ENCODE assay signal across 19 cellular contexts in the genomic region with DNA sequence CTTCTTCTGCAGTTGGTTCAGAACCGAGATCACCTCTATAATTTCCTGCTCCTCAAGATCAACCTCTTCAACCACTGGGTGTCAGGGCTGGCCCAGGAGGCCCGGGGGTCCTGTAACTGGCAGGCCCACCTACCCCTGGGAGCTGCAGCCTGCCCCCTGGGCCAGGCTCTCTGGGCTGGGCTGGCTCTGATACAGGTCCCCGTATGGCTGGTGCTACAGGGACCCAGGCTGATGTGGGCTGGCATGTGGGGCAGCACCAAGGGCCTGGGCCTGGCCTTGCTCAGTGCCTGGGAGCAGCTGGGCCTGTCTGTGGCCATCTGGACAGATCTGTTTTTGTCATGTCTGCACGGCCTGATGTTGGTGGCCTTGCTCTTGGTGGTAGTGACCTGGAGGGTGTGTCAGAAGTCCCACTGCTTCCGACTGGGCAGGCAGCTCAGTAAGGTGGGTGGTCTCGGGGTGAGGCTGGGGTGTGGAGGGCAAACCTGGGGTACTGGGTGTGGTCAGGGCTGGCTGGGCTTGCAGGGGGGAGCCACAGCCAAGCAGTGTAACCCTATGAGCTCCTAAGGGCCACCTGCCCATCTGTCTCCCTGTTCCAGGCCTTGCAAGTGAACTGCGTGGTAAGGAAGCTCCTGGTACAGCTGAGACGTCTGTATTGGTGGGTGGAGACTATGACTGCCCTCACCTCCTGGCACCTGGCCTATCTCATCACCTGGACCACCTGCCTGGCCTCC. TPM values are rescaled to one million over a fixed set of nuclear protein-coding genes. Genes with fewer than 3 reads are reported as not detected.
"Had no signal": no experiment of that assay in that cellular context is flagged by ENCODE, and none has a peak within 500 bp of the region (broad histone marks: within the 10 kb centered on the region; RNA-seq: fewer than 3 reads in every experiment).

No MANE protein-coding gene starts in this region.

- H3K4me3 ChIP-seq: lower lobe of right lung, sigmoid colon, thyroid gland had no signal

- ATAC-seq: lower lobe of right lung; naive thymus-derived CD8-positive, alpha-beta T cell had no signal

- H3K36me3 ChIP-seq: lower lobe of right lung, neutrophil, sigmoid colon, thyroid gland had no signal

- H3K9me3 ChIP-seq: lower lobe of right lung, neutrophil, sigmoid colon, thyroid gland had no signal

- DNase-seq: activated CD4-positive, alpha-beta T cell treated with anti-CD3 and anti-CD28 coated beads, Interleukin-2, amount 50 U/mL, for 48 hours; activated gamma-delta T cell treated with Interleukin-2 at 50 U/mL for 16 hours; amniotic stem cell; dermis blood vessel endothelial cell; effector memory CD4-positive, alpha-beta T cell; foreskin fibroblast; lower lobe of right lung; naive thymus-derived CD8-positive, alpha-beta T cell; sigmoid colon; stimulated activated CD4-positive, alpha-beta T cell treated with anti-CD3 and anti-CD28 coated beads, Interleukin-4, amount 100 ng/mL, for 4 hours; stimulated activated naive B cell treated with anti-CD40 and anti-IgM and Interleukin-4, amounts not matched to agents 10 μg/mL and 1 μg/mL and 100 μg/mL, for 72 hours; thyroid gland had no signal

- H3K27me3 ChIP-seq: neutrophil, sigmoid colon, thyroid gland had no signal

- H3K27ac ChIP-seq: lower lobe of right lung, neutrophil, sigmoid colon, thyroid gland had no signal

RNA-seq across cellular contexts. Expression of a gene that starts 4.2 kb away (rescaled TPM):
- total RNA-seq: activated T-helper 1 cell treated with anti-CD3 and anti-CD28 coated beads, Interleukin-12 subunit alpha, Interleukin-12 subunit beta, Interleukin-2, Interleukin-4 antibody, amounts not matched to agents 30 ng/mL and 10 ng/mL and 1 ng/mL, durations not matched to agents 14 hours and 24 hours and 36 hours; dermis blood vessel endothelial cell; glomerular endothelial cell; lower lobe of right lung; mesenteric fat pad; naive thymus-derived CD8-positive, alpha-beta T cell; sigmoid colon; subcutaneous adipose tissue; T-helper 2 cell treated with Interferon-gamma antibody and Interleukin-4, amounts not matched to agents 100 ng/mL and 5 ng/mL, for 36 hours; thyroid gland; urinary bladder had no signal
- polyA plus RNA-seq: naive thymus-derived CD8-positive, alpha-beta T cell had no signal

RNA-seq across cellular contexts. Expression of a gene that starts 34.4 kb away (rescaled TPM):
- total RNA-seq: activated T-helper 1 cell treated with anti-CD3 and anti-CD28 coated beads, Interleukin-12 subunit alpha, Interleukin-12 subunit beta, Interleukin-2, Interleukin-4 antibody, amounts not matched to agents 30 ng/mL and 10 ng/mL and 1 ng/mL, durations not matched to agents 14 hours and 24 hours and 36 hours; T-helper 2 cell treated with Interferon-gamma antibody and Interleukin-4, amounts not matched to agents 100 ng/mL and 5 ng/mL, for 36 hours had no signal
